10 cellular contexts compared by ENCODE assay signal in genomic region chr1:92074446-92074845, GRCh38. TPM values are rescaled to one million over a fixed set of nuclear protein-coding genes. Genes with fewer than 3 reads are reported as not detected.
"Had no signal": no experiment of that assay in that cellular context is flagged by ENCODE, and none has a peak within 500 bp of the region (broad histone marks: within the 10 kb centered on the region; RNA-seq: fewer than 3 reads in every experiment).

No MANE protein-coding gene starts in this region.

RNA-seq across cellular contexts. Expression of gene SETSIP, which starts 0.8 kb away (rescaled TPM):
- total RNA-seq: PC-9, Peyer's patch, Right ventricle myocardium inferior, Right ventricle myocardium superior, RPMI7951, SJSA1, SK-MEL-5, T-cell had no signal
- polyA plus RNA-seq: SK-N-SH had no signal

RNA-seq across cellular contexts. Expression of gene EPHX4, which starts 44.7 kb away (rescaled TPM):
- total RNA-seq: OCI-LY7, Peyer's patch, Right ventricle myocardium inferior, Right ventricle myocardium superior, SJSA1 had no signal
